ENCODE assay signal across 8 cellular contexts in genomic region chr5:61277190-61277589, GRCh38. TPM values are rescaled to one million over a fixed set of nuclear protein-coding genes. Genes with fewer than 3 reads are reported as not detected.
DNase-seq lines count a peak whose midpoint lies in the region; ATAC-seq, FAIRE-seq and TF ChIP-seq lines count a peak whose summit lies in the region.

No MANE protein-coding gene starts in this region.

- peaks cover 41% of the 10 kb centered on the region for H3K4me1 ChIP-seq in endothelial cell of umbilical vein (ENCODE audit: control insufficient read depth, extremely low read depth, insufficient read depth, low read length)
- H3K4me1 ChIP-seq in neuron (ENCODE audit: insufficient read depth, low read length), result peaks cover 23% of the 10 kb centered on the region

- ATAC-seq in HG03469 (IDR thresholded peaks at IDR 0.05; ENCODE audit: unreplicated experiment), result no peak

- TF ChIP-seq CTCF in GM10266 (IDR thresholded peaks at IDR 0.05; ENCODE audit: control insufficient read depth, insufficient read depth, low read depth, missing control alignments) (no peak), endothelial cell of umbilical vein (IDR thresholded peaks at IDR 0.05; ENCODE audit: extremely low read depth in 1 of 2, insufficient read depth in 1 of 2, low read depth in 1 of 2, low read length in 2 of 2) (peak; percentile 35 to 59), RWPE1 (conservative IDR thresholded peaks at IDR 0.05; ENCODE audit: low read depth) (no peak)

- BruUV-seq in endothelial cell of umbilical vein (replicated peaks; lab: Mats Ljungman, UMichigan), result no TSS peak

- H3K79me2 ChIP-seq in endothelial cell of umbilical vein (ENCODE audit: control insufficient read depth, insufficient read depth, low read length), result no peaks in the 10 kb centered on the region

- POLR2A ChIA-PET in endothelial cell of umbilical vein (lab: Charles Lee), result interaction anchor here (1.1 to 1.4 kb wide), 2 partner anchors 53 to 54 kb away, joined by 5 read pairs; partner anchors contain the start of gene ZSWIM6
- POLR2A ChIA-PET in RWPE1 (lab: Yijun Ruan, JAX; ENCODE audit: low non-redundant PET), result no interaction called here

- peak overlapping the region; percentile 38 for H3K4me2 ChIP-seq in endothelial cell of umbilical vein (ENCODE audit: insufficient read depth, low read length)

- CTCF ChIA-PET in endothelial cell of umbilical vein (lab: Charles Lee) (interaction anchor here (0.6 to 4.9 kb wide), 19 partner anchors 10 to 382 kb away, joined by 3 to 58 read pairs (median 4); partner anchors contain the start of gene ZSWIM6), RWPE1 (lab: Yijun Ruan, JAX) (no interaction called here)

- DNase-seq in GM10266 (ENCODE audit: extremely low spot score) (peak; percentile 26), NCI-H69 (lab: John Stamatoyannopoulos, UW) (peak; percentile 38), endothelial cell of umbilical vein (ENCODE audit: low read depth, low spot score) (peak; percentile 83), NCI-H82 treated with DMSO at 0.1 percent for 48 hours (lab: John Stamatoyannopoulos, UW; ENCODE audit: unreplicated experiment) (no peak), RWPE1 (ENCODE audit: low spot score) (no peak)
- DNase-seq in effector CD8-positive, alpha-beta T cell (lab: John Stamatoyannopoulos, UW), result no peak

- FAIRE-seq in endothelial cell of umbilical vein (lab: Jason Lieb, UNC), result peak; percentile 77

- H3K36me3 ChIP-seq in endothelial cell of umbilical vein (ENCODE audit: control insufficient read depth in 2 of 2, extremely low read depth in 1 of 2, insufficient read depth in 2 of 2, low read length in 2 of 2) (no peaks in the 10 kb centered on the region), neuron (ENCODE audit: insufficient read depth, low read length) (no peaks in the 10 kb centered on the region)

- intact Hi-C loops in endothelial cell of umbilical vein (cut with micrococcal nuclease), result loop anchor here (1.0 to 5.0 kb wide), 7 partner anchors 37 to 381 kb away; partner anchors contain the start of gene SMIM15

- no peaks in the 10 kb centered on the region for H3K9me1 ChIP-seq in endothelial cell of umbilical vein (replicated peaks; ENCODE audit: control insufficient read depth, extremely low read depth, insufficient read depth, low read length)

- H4K20me1 ChIP-seq in endothelial cell of umbilical vein (replicated peaks; ENCODE audit: control insufficient read depth, extremely low read depth, insufficient read depth, low read length), result no peaks in the 10 kb centered on the region

- dilution Hi-C loops in endothelial cell of umbilical vein (cut with MboI; ENCODE audit: extremely low pct_ligation_motif_present, low sequenced_read_pairs), result no loop called here

- H3K27me3 ChIP-seq in endothelial cell of umbilical vein (ENCODE audit: control insufficient read depth in 2 of 2, insufficient read depth in 2 of 2, low read length in 2 of 2) (no peaks in the 10 kb centered on the region), neuron (ENCODE audit: insufficient read depth, low read length) (no peaks in the 10 kb centered on the region)

- TF ChIP-seq POLR2A in endothelial cell of umbilical vein (IDR thresholded peaks at IDR 0.05; ENCODE audit: low read depth, low read length), result no peak

- no peaks in the 10 kb centered on the region for H3K9me3 ChIP-seq in endothelial cell of umbilical vein (replicated peaks; ENCODE audit: control insufficient read depth, insufficient read depth, low read length)
- no peaks in the 10 kb centered on the region for H3K9me3 ChIP-seq in neuron (ENCODE audit: low read length)

- H3K4me3 ChIP-seq in endothelial cell of umbilical vein (replicated peaks in 1 of 3; ENCODE audit: insufficient read depth in 1 of 3, low read depth in 1 of 3, low read length in 3 of 3) (peak overlapping the region in 1 of 3 experiments; percentile 7), neuron (ENCODE audit: low read length) (no peak overlapping the region)

- H3K9ac ChIP-seq in endothelial cell of umbilical vein (replicated peaks; ENCODE audit: extremely low read depth, insufficient read depth, low read length), result peak overlapping the region; percentile 12

- H2AFZ ChIP-seq in endothelial cell of umbilical vein (ENCODE audit: low read depth, low read length) (peak overlapping the region; percentile 61), neuron (ENCODE audit: low read depth, low read length) (peak overlapping the region; percentile 68)

- peak overlapping the region; percentile 29 for H3K27ac ChIP-seq in endothelial cell of umbilical vein (ENCODE audit: insufficient read depth, low read depth, low read length)
- H3K27ac ChIP-seq in RWPE1, result no peak overlapping the region

TF ChIP-seq in endothelial cell of umbilical vein, 7 proteins besides CTCF, POLR2A, EP300 and RAD21:
- TF ChIP-seq EZH2 (IDR thresholded peaks at IDR 0.05; ENCODE audit: borderline replicate concordance, low read depth, low read length, severe bottlenecking), result no peak
- no peak for TF ChIP-seq POLR2AphosphoS5 (IDR thresholded peaks at IDR 0.05; ENCODE audit: insufficient read depth, low read depth, low read length)
- no peak for TF ChIP-seq FOS (IDR thresholded peaks at IDR 0.05; ENCODE audit: borderline replicate concordance, insufficient read depth, low read length)
- TF ChIP-seq GATA2 (IDR thresholded peaks at IDR 0.05; ENCODE audit: insufficient read depth, insufficient read length, low read depth, low read length), result no peak
- TF ChIP-seq MYC (IDR thresholded peaks at IDR 0.05; ENCODE audit: low read depth, low read length), result no peak
- TF ChIP-seq JUN (IDR thresholded peaks at IDR 0.05; ENCODE audit: borderline replicate concordance, insufficient read depth, insufficient read length, low read depth), result no peak
- TF ChIP-seq MAX (IDR thresholded peaks at IDR 0.05; ENCODE audit: insufficient read depth, insufficient read length), result no peak

RNA-seq across cellular contexts. Expression of gene ZSWIM6, which starts 54.9 kb away (rescaled TPM):
- 25.3 and 25.7 TPM in 2 replicates for total RNA-seq in endothelial cell of umbilical vein
- polyA plus RNA-seq in endothelial cell of umbilical vein, result 12.8 and 14.9 TPM in 2 replicates
- 10.2 and 10.4 TPM in 2 replicates for polyA plus RNA-seq in endothelial cell of umbilical vein (2011; cell fraction: cytosol; rRNA removed)
- 60.3 and 64.0 TPM in 2 replicates for polyA plus RNA-seq in endothelial cell of umbilical vein (2011; cell fraction: nucleus; rRNA removed)
- polyA plus RNA-seq in endothelial cell of umbilical vein (2012), result 12.8 and 15.4 TPM in 2 replicates
- 50.4 and 51.5 TPM in 2 replicates for polyA minus RNA-seq in endothelial cell of umbilical vein
- polyA minus RNA-seq in endothelial cell of umbilical vein (2011; cell fraction: cytosol; rRNA and poly(A)+ RNA removed), result 13.3 TPM
- 52.0 and 72.2 TPM in 2 replicates for polyA minus RNA-seq in endothelial cell of umbilical vein (2011; cell fraction: nucleus; rRNA and poly(A)+ RNA removed)

Comparison
In these comparisons a context has a peak if more than half of its experiments do, and no peak if none do; other contexts are left out.
1. DNase-seq: peak in GM10266 (single experiment), NCI-H69 (single experiment) and endothelial cell of umbilical vein (single experiment); none in effector CD8-positive, alpha-beta T cell (single experiment), NCI-H82 treated with DMSO at 0.1 percent for 48 hours (single experiment) and RWPE1 (single experiment).
2. CTCF ChIP-seq: peak in endothelial cell of umbilical vein (2 of 2); none in GM10266 (single experiment) and RWPE1 (single experiment).